13 cellular contexts compared by ENCODE assay signal in the genomic region with DNA sequence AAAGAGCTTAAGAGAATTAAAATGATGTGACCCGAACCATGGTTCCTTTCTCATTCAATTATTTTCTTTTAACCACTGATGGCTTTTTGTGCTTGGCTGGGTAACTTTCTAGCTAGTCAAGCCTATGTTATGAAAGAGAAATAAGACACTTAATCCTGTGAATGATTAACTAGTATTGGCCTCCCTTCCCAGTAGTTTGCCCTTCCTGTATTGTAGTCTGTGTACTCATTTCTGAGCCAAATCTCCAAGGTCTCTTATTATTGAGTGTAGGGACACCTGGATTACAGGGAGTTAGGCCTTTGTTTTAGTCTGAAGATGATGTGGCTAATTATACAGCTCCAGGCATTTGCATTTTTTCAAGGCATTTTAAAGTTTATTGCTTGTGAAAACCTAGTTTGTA.
DNase-seq lines count a peak whose midpoint lies in the region; ATAC-seq and TF ChIP-seq lines count a peak whose summit lies in the region.
"Had no signal": no experiment of that assay in that cellular context is flagged by ENCODE, and none has a peak within 500 bp of the region (broad histone marks: within the 10 kb centered on the region; RNA-seq: fewer than 3 reads in every experiment).

No MANE protein-coding gene starts in this region.

- H3K27me3 Mint-ChIP-seq in mesothelial cell of epicardium (ENCODE audit: low read depth): no peaks in the 10 kb centered on the region
- no peaks in the 10 kb centered on the region for H3K27me3 Mint-ChIP-seq in activated T-helper 17 cell treated with anti-CD3 and anti-CD28 coated beads, Interleukin-2, amount 50 U/mL, for 72 hours
- H3K27me3 Mint-ChIP-seq: B cell had no signal

- H3K27ac Mint-ChIP-seq in mesothelial cell of epicardium: peak overlapping the region; percentile 91
- H3K27ac Mint-ChIP-seq in activated T-helper 17 cell treated with anti-CD3 and anti-CD28 coated beads, Interleukin-2, amount 50 U/mL, for 72 hours: no peak overlapping the region
- H3K27ac Mint-ChIP-seq: activated T-helper 2 cell treated with anti-CD3 and anti-CD28 coated beads, Interferon-gamma antibody, Interleukin-2, Interleukin-4, amounts not matched to agents 10 μg/mL and 5 μg/mL and 100 μg/mL, durations not matched to agents 14 hours and 24 hours and 36 hours; B cell had no signal

- peak; percentile 83 for DNase-seq in DMS53 treated with DMSO at 0.1 percent for 48 hours (lab: John Stamatoyannopoulos, UW; ENCODE audit: unreplicated experiment)
- peak; percentile 46 for DNase-seq in dermis blood vessel endothelial cell
- DNase-seq in mesothelial cell of epicardium (ENCODE audit: low spot score in 2 of 2, unreplicated experiment in 2 of 2): no peak
- no peak for DNase-seq in activated CD4-positive, alpha-beta T cell treated with anti-CD3 and anti-CD28 coated beads for 4 hours
- no peak for DNase-seq in GM10266 (ENCODE audit: extremely low spot score)
- no peak for DNase-seq in RPMI8226
- DNase-seq: NCI-H1092, nucleus accumbens, WERI-Rb-1 had no signal

- ATAC-seq in HG03354 (IDR thresholded peaks at IDR 0.05; ENCODE audit: poor library complexity, severe bottlenecking, unreplicated experiment): peak; percentile 78
- ATAC-seq in activated T-helper 17 cell treated with anti-CD3 and anti-CD28 coated beads, Interleukin-2, amount 50 U/mL, for 72 hours (replicated peaks): no peak

- no peak overlapping the region for H3K4me3 Mint-ChIP-seq in mesothelial cell of epicardium
- H3K4me3 Mint-ChIP-seq in activated T-helper 17 cell treated with anti-CD3 and anti-CD28 coated beads, Interleukin-2, amount 50 U/mL, for 72 hours: no peak overlapping the region
- H3K4me3 Mint-ChIP-seq: B cell had no signal

- no peaks in the 10 kb centered on the region for H3K9me3 Mint-ChIP-seq in mesothelial cell of epicardium
- no peaks in the 10 kb centered on the region for H3K9me3 Mint-ChIP-seq in activated T-helper 17 cell treated with anti-CD3 and anti-CD28 coated beads, Interleukin-2, amount 50 U/mL, for 72 hours
- H3K9me3 Mint-ChIP-seq: activated T-helper 2 cell treated with anti-CD3 and anti-CD28 coated beads, Interferon-gamma antibody, Interleukin-2, Interleukin-4, amounts not matched to agents 10 μg/mL and 5 μg/mL and 100 μg/mL, durations not matched to agents 14 hours and 24 hours and 36 hours had no signal

- TF ChIP-seq CTCF in mesothelial cell of epicardium (IDR thresholded peaks at IDR 0.05; ENCODE audit: unreplicated experiment) (no peak), GM10266 (IDR thresholded peaks at IDR 0.05; ENCODE audit: control insufficient read depth, insufficient read depth, low read depth, missing control alignments) (no peak)

- H3K36me3 Mint-ChIP-seq in mesothelial cell of epicardium: peaks cover 3% of the 10 kb centered on the region
- no peaks in the 10 kb centered on the region for H3K36me3 Mint-ChIP-seq in activated T-helper 17 cell treated with anti-CD3 and anti-CD28 coated beads, Interleukin-2, amount 50 U/mL, for 72 hours (ENCODE audit: low read depth)

- H3K4me1 Mint-ChIP-seq in mesothelial cell of epicardium: peaks cover 75% of the 10 kb centered on the region
- no peaks in the 10 kb centered on the region for H3K4me1 Mint-ChIP-seq in activated T-helper 17 cell treated with anti-CD3 and anti-CD28 coated beads, Interleukin-2, amount 50 U/mL, for 72 hours
- H3K4me1 Mint-ChIP-seq: B cell had no signal

Comparison
In these comparisons a context has a peak if more than half of its experiments do, and no peak if none do; other contexts are left out.
1. DNase-seq: peak in DMS53 treated with DMSO at 0.1 percent for 48 hours (single experiment) and dermis blood vessel endothelial cell (single experiment); none in mesothelial cell of epicardium (0 of 2), activated CD4-positive, alpha-beta T cell treated with anti-CD3 and anti-CD28 coated beads for 4 hours (0 of 2), GM10266 (single experiment) and RPMI8226 (single experiment).